ENCODE assay signal across 8 cellular contexts in the genomic region with DNA sequence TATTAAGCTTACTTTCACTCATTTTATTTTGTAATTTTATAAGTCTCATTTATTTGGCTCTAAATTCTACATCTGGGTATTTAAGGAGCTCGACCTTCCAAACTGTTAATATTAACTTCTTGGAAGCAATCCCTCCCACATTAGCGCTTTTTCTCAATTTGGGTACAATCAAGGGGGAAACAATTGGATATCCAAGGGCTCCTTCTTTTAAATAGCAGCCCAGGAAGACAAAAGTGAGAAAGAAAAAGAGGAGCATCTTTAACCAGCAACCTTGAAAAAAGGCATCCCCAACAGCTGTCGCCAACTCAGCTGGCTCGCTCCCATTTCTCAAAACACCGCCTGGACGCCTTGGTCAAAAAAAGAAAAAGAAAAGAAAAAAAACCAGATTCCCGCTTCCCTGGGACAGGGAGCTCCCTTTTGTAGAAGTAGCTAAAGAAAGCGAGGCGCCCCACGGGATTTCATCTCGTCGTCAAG. TPM values are rescaled to one million over a fixed set of nuclear protein-coding genes. Genes with fewer than 3 reads are reported as not detected.
A peak's percentile ranks its signal among the peaks of the same experiment; 100 is the strongest.
DNase-seq lines count a peak whose midpoint lies in the region; ATAC-seq and TF ChIP-seq lines count a peak whose summit lies in the region.

No MANE protein-coding gene starts in this region.

- no peak overlapping the region for H4K8ac ChIP-seq in neuronal stem cell (ENCODE audit: low read depth, low read length)

- no peak for DNase-seq in MM.1S
- DNase-seq in neuronal stem cell (ENCODE audit: low spot score), result no peak
- no peak for DNase-seq in UCSD-AML1 (lab: John Stamatoyannopoulos, UW; ENCODE audit: unreplicated experiment)
- DNase-seq in SHP77 treated with DMSO at 0.1 percent for 48 hours (lab: John Stamatoyannopoulos, UW), result no peak

- H3K36me3 ChIP-seq in BLaER1 (no peaks in the 10 kb centered on the region), MM.1S (replicated peaks; ENCODE audit: insufficient read depth, low read length) (no peaks in the 10 kb centered on the region), esophagus (ENCODE audit: control insufficient read depth in 2 of 2, insufficient read depth in 2 of 2, low read length in 1 of 2) (no peaks in the 10 kb centered on the region), neuronal stem cell (replicated peaks in 1 of 2; ENCODE audit: control insufficient read depth in 2 of 2, insufficient read depth in 2 of 2, low read length in 2 of 2) (no peaks in the 10 kb centered on the region)

- no peak overlapping the region for H2BK120ac ChIP-seq in neuronal stem cell (ENCODE audit: low read depth, low read length)

- no peak overlapping the region for H2AK5ac ChIP-seq in neuronal stem cell (ENCODE audit: low read depth, low read length)

- H3K4me1 ChIP-seq in BLaER1, result peaks cover 18% of the 10 kb centered on the region
- H3K4me1 ChIP-seq in MM.1S (ENCODE audit: low read length), result 0 out of 2 replicates have a peak, but pooled peaks cover 9% of the 10 kb centered on the region
- H3K4me1 ChIP-seq in esophagus (ENCODE audit: control insufficient read depth in 2 of 2, insufficient read depth in 2 of 2, low read length in 1 of 2), result peaks cover 0 to 11% of the 10 kb centered on the region in 2 donors
- H3K4me1 ChIP-seq in neuronal stem cell (ENCODE audit: control insufficient read depth in 2 of 2, insufficient read depth in 1 of 2, low read depth in 1 of 2, low read length in 2 of 2), result peaks cover 0 to 14% of the 10 kb centered on the region in 2 donors

- H3K18ac ChIP-seq in neuronal stem cell (ENCODE audit: low read length), result peak overlapping the region; percentile 97

- no peak overlapping the region for H3K23ac ChIP-seq in neuronal stem cell (ENCODE audit: low read depth, low read length, poor library complexity)

- H3K9me2 ChIP-seq in MM.1S (replicated peaks; ENCODE audit: insufficient read depth, low read length), result no peaks in the 10 kb centered on the region

- ATAC-seq in GM18873 (IDR thresholded peaks at IDR 0.05; ENCODE audit: low FRiP score, unreplicated experiment) (no peak), GM21619 (IDR thresholded peaks at IDR 0.05; ENCODE audit: unreplicated experiment) (no peak)

- 5 to 6% methylated on average over 12 of the region's 12 CpGs for WGBS in esophagus, 2 donors
- no CpG with 5 or more reads among the region's 12 CpGs for WGBS in neuronal stem cell (ENCODE audit: extremely low coverage in 2 of 2, insufficient read length in 2 of 2, insufficient replicate concordance in 1 of 2), 2 donors

- no peak overlapping the region for H4K91ac ChIP-seq in neuronal stem cell (ENCODE audit: low read depth, low read length, poor library complexity)

- no peaks in the 10 kb centered on the region for H4K20me1 ChIP-seq in BLaER1
- H4K20me1 ChIP-seq in MM.1S (ENCODE audit: insufficient read depth, low read length), result no peaks in the 10 kb centered on the region

- peaks cover 14% of the 10 kb centered on the region for H3K79me2 ChIP-seq in MM.1S (ENCODE audit: low read length)

- H3K27me3 ChIP-seq in BLaER1, result peaks cover 48% of the 10 kb centered on the region
- H3K27me3 ChIP-seq in MM.1S (replicated peaks; ENCODE audit: insufficient read depth, low read length), result 0 out of 2 replicates have a peak, but pooled peaks cover 9% of the 10 kb centered on the region
- H3K27me3 ChIP-seq in esophagus (ENCODE audit: control insufficient read depth in 1 of 2, insufficient read depth in 2 of 2, low read length in 2 of 2), result peaks cover 0 to 10% of the 10 kb centered on the region in 2 donors
- peaks cover 0 to 58% (median 0%) of the 10 kb centered on the region in 3 experiments for H3K27me3 ChIP-seq in neuronal stem cell (ENCODE audit: control insufficient read depth in 3 of 3, insufficient read depth in 3 of 3, low read depth in 1 of 3, low read length in 3 of 3)

- peaks cover 12% of the 10 kb centered on the region for H3F3A ChIP-seq in MM.1S (ENCODE audit: insufficient read depth, low read length)

- peak overlapping the region; percentile 27; the same call in 1 of the 2 replicates for H3K9ac ChIP-seq in BLaER1
- H3K9ac ChIP-seq in MM.1S (ENCODE audit: low read length), result peak overlapping the region; percentile 70; the same call in 1 of the 2 replicates
- no peak overlapping the region for H3K9ac ChIP-seq in neuronal stem cell (ENCODE audit: low read depth, low read length, poor library complexity)

- H2BK5ac ChIP-seq in neuronal stem cell (ENCODE audit: low read length), result no peak overlapping the region

- no peak overlapping the region for H3K27ac ChIP-seq in BLaER1
- H3K27ac ChIP-seq in MM.1S (ENCODE audit: low read length), result no peak overlapping the region
- H3K27ac ChIP-seq in esophagus (ENCODE audit: low read depth in 2 of 2, low read length in 1 of 2), result peak overlapping the region; percentile 65 to 71
- peak overlapping the region; percentile 12 for H3K27ac ChIP-seq in neuronal stem cell (replicated peaks; ENCODE audit: low read length)

- H2BK15ac ChIP-seq in neuronal stem cell (ENCODE audit: low read length), result no peak overlapping the region

- no peak overlapping the region for H2BK12ac ChIP-seq in neuronal stem cell (ENCODE audit: low read length)

- peaks cover 3% of the 10 kb centered on the region for H3K79me1 ChIP-seq in neuronal stem cell (ENCODE audit: low read depth, low read length)

- peak overlapping the region; percentile 90 for H3K4me2 ChIP-seq in BLaER1
- H3K4me2 ChIP-seq in MM.1S (ENCODE audit: low read depth, low read length), result peak overlapping the region; percentile 77
- H3K4me2 ChIP-seq in neuronal stem cell (ENCODE audit: insufficient read depth, low read length, poor library complexity, severe bottlenecking), result peak overlapping the region; percentile 87

- no peak for TF ChIP-seq CTCF in MM.1S (IDR thresholded peaks at IDR 0.05; ENCODE audit: low read length)

- H3K4ac ChIP-seq in neuronal stem cell (ENCODE audit: low read length), result no peak overlapping the region

- no peaks in the 10 kb centered on the region for H3K9me3 ChIP-seq in BLaER1
- no peaks in the 10 kb centered on the region for H3K9me3 ChIP-seq in MM.1S (replicated peaks; ENCODE audit: insufficient read depth, low read length)
- H3K9me3 ChIP-seq in esophagus (ENCODE audit: control insufficient read depth in 2 of 2, insufficient read depth in 1 of 2, low read depth in 1 of 2, low read length in 1 of 2), result no peaks in the 10 kb centered on the region
- no peaks in the 10 kb centered on the region for H3K9me3 ChIP-seq in neuronal stem cell (replicated peaks in 1 of 2; ENCODE audit: control insufficient read depth in 2 of 2, insufficient read depth in 1 of 2, low read depth in 1 of 2, low read length in 2 of 2)

- peak overlapping the region; percentile 86 for H2AFZ ChIP-seq in MM.1S (ENCODE audit: low read length)
- peak overlapping the region; percentile 99 for H2AFZ ChIP-seq in neuronal stem cell (ENCODE audit: low read length)

- peak overlapping the region; percentile 67 for H3K4me3 ChIP-seq in BLaER1
- H3K4me3 ChIP-seq in MM.1S (ENCODE audit: low read length), result peak overlapping the region; percentile 79
- peak overlapping the region; percentile 56 to 68 for H3K4me3 ChIP-seq in esophagus (ENCODE audit: low read depth in 1 of 2, low read length in 2 of 2)
- H3K4me3 ChIP-seq in neuronal stem cell (ENCODE audit: low read length in 2 of 2), result peak overlapping the region; percentile 50 to 93

- H3K14ac ChIP-seq in neuronal stem cell (ENCODE audit: low read length), result no peak overlapping the region

RNA-seq across cellular contexts. Expression of gene C3orf70, which starts 0.9 kb away (rescaled TPM):
- polyA plus RNA-seq in esophagus, result 1 to 10 TPM in 1 of 2 donors, under 1 TPM in 1; 0.49 to 1.5 TPM
- polyA plus RNA-seq in neuronal stem cell (2013, experiment 1 of 2), result 6.6 TPM
- 6.9 TPM for polyA plus RNA-seq in neuronal stem cell (2013, experiment 2 of 2)

Comparison
In these comparisons a context has a peak if more than half of its experiments do, and no peak if none do; other contexts are left out.
1. H3K27ac ChIP-seq: peak in esophagus (2 of 2) and neuronal stem cell (single experiment); none in BLaER1 (single experiment) and MM.1S (single experiment).
2. Peak in every context shown above with its lines, with median percentiles within 50 percentile points of each other: H3K4me2 ChIP-seq and H3K4me3 ChIP-seq.